ENCODE assay signal across 1 cellular context in the genomic region with DNA sequence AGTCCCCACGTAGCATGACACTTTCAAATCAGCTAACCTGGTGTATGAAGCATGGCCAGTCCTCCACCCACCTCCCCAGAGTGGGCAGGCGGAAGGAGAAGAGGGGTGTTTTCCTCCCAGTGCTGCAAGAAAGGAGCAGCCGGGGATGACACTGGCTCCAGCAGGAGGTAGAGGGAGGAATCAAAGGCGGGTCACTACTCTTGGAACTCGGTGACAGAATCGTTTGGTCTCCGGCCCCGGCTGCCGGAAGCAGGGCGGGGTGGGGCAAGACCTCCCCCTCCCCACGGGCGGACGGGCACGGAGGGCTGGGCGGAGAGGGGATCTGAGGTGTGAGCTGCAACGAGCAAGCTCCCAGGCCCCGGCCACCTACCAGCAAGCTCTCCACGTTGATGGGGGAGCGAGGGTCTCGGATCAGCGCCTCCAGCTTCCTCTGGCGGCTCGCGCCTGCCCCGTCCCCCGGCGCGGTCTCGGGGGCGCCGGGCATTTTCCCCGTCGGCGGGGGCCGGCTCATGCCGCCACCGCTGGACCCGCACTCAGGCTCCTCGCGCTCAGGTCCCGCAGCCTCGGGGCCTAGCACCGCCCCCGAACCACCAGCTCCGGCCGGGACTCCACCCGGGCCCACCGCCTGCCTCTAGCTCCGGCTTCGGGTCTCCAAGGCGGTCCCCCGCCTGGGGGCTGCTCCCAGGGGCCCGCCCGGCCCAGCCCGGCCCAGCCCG.
TF ChIP-seq lines count a peak whose summit lies in the region.

No MANE protein-coding gene starts in this region.

TF ChIP-seq in HepG2, 621 proteins besides CTCF, POLR2A, EP300 and RAD21 (continued from another document and continues in another):
- TF ChIP-seq SMAD1 (CRISPR knock-in tag; IDR thresholded peaks at IDR 0.05; ENCODE audit: borderline replicate concordance, low read depth) (peak; percentile 65; the same call in 1 of the 2 replicates), ZNF703 (CRISPR knock-in tag; IDR thresholded peaks at IDR 0.05; ENCODE audit: borderline replicate concordance) (no peak; the same call in 1 of the 2 replicates), NR2F1 (CRISPR knock-in tag; IDR thresholded peaks at IDR 0.05) (0 out of 4 replicates have a peak, but pooled peaks of 1 of the 2 experiments have one; percentile 24), SNRNP70 (IDR thresholded peaks at IDR 0.05; ENCODE audit: low read depth, low read length) (peak; percentile 86), SATB2 (CRISPR knock-in tag; IDR thresholded peaks at IDR 0.05) (0 out of 2 replicates have a peak, but pooled peaks have one; percentile 56), MXD4 (CRISPR knock-in tag; IDR thresholded peaks at IDR 0.05) (no peak; the same call in 1 of the 2 replicates), ZNF331 (CRISPR knock-in tag; IDR thresholded peaks at IDR 0.05) (no peak; the same call in 1 of the 2 replicates), TEAD3 (CRISPR knock-in tag; optimal IDR thresholded peaks at IDR 0.05; ENCODE audit: borderline replicate concordance) (peak; percentile 69), DNMT3B (CRISPR knock-in tag; conservative IDR thresholded peaks at IDR 0.05) (0 out of 2 replicates have a peak, but pooled peaks have one; percentile 24), MTA1 (CRISPR knock-in tag; IDR thresholded peaks at IDR 0.05; ENCODE audit: borderline replicate concordance) (peak; percentile 94), RFX3 (CRISPR knock-in tag; IDR thresholded peaks at IDR 0.05) (0 out of 2 replicates have a peak, but pooled peaks have one; percentile 11), ISX (CRISPR knock-in tag; conservative IDR thresholded peaks at IDR 0.05) (no peak), TOE1 (CRISPR knock-in tag; IDR thresholded peaks at IDR 0.05) (no peak)
- TF ChIP-seq, protein P1, sequence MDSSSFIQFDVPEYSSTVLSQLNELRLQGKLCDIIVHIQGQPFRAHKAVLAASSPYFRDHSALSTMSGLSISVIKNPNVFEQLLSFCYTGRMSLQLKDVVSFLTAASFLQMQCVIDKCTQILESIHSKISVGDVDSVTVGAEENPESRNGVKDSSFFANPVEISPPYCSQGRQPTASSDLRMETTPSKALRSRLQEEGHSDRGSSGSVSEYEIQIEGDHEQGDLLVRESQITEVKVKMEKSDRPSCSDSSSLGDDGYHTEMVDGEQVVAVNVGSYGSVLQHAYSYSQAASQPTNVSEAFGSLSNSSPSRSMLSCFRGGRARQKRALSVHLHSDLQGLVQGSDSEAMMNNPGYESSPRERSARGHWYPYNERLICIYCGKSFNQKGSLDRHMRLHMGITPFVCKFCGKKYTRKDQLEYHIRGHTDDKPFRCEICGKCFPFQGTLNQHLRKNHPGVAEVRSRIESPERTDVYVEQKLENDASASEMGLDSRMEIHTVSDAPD (CRISPR knock-in tag; IDR thresholded peaks at IDR 0.05), result no peak
- TF ChIP-seq, protein P2, sequence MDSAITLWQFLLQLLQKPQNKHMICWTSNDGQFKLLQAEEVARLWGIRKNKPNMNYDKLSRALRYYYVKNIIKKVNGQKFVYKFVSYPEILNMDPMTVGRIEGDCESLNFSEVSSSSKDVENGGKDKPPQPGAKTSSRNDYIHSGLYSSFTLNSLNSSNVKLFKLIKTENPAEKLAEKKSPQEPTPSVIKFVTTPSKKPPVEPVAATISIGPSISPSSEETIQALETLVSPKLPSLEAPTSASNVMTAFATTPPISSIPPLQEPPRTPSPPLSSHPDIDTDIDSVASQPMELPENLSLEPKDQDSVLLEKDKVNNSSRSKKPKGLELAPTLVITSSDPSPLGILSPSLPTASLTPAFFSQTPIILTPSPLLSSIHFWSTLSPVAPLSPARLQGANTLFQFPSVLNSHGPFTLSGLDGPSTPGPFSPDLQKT (CRISPR knock-in tag; IDR thresholded peaks at IDR 0.05; ENCODE audit: borderline replicate concordance), result no peak
- TF ChIP-seq, protein P3, sequence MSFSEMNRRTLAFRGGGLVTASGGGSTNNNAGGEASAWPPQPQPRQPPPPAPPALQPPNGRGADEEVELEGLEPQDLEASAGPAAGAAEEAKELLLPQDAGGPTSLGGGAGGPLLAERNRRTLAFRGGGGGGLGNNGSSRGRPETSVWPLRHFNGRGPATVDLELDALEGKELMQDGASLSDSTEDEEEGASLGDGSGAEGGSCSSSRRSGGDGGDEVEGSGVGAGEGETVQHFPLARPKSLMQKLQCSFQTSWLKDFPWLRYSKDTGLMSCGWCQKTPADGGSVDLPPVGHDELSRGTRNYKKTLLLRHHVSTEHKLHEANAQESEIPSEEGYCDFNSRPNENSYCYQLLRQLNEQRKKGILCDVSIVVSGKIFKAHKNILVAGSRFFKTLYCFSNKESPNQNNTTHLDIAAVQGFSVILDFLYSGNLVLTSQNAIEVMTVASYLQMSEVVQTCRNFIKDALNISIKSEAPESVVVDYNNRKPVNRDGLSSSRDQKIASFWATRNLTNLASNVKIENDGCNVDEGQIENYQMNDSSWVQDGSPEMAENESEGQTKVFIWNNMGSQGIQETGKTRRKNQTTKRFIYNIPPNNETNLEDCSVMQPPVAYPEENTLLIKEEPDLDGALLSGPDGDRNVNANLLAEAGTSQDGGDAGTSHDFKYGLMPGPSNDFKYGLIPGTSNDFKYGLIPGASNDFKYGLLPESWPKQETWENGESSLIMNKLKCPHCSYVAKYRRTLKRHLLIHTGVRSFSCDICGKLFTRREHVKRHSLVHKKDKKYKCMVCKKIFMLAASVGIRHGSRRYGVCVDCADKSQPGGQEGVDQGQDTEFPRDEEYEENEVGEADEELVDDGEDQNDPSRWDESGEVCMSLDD (CRISPR knock-in tag; IDR thresholded peaks at IDR 0.05; ENCODE audit: borderline replicate concordance), result 0 out of 2 replicates have a peak, but pooled peaks have one; percentile 73
- TF ChIP-seq, protein P4, sequence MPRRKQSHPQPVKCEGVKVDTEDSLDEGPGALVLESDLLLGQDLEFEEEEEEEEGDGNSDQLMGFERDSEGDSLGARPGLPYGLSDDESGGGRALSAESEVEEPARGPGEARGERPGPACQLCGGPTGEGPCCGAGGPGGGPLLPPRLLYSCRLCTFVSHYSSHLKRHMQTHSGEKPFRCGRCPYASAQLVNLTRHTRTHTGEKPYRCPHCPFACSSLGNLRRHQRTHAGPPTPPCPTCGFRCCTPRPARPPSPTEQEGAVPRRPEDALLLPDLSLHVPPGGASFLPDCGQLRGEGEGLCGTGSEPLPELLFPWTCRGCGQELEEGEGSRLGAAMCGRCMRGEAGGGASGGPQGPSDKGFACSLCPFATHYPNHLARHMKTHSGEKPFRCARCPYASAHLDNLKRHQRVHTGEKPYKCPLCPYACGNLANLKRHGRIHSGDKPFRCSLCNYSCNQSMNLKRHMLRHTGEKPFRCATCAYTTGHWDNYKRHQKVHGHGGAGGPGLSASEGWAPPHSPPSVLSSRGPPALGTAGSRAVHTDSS (CRISPR knock-in tag; conservative IDR thresholded peaks at IDR 0.05), result no peak
- TF ChIP-seq, protein P5, sequence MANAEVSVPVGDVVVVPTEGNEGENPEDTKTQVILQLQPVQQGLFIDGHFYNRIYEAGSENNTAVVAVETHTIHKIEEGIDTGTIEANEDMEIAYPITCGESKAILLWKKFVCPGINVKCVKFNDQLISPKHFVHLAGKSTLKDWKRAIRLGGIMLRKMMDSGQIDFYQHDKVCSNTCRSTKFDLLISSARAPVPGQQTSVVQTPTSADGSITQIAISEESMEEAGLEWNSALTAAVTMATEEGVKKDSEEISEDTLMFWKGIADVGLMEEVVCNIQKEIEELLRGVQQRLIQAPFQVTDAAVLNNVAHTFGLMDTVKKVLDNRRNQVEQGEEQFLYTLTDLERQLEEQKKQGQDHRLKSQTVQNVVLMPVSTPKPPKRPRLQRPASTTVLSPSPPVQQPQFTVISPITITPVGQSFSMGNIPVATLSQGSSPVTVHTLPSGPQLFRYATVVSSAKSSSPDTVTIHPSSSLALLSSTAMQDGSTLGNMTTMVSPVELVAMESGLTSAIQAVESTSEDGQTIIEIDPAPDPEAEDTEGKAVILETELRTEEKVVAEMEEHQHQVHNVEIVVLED (CRISPR knock-in tag; IDR thresholded peaks at IDR 0.05; ENCODE audit: borderline replicate concordance), result peak; percentile 56
- TF ChIP-seq, protein P6, sequence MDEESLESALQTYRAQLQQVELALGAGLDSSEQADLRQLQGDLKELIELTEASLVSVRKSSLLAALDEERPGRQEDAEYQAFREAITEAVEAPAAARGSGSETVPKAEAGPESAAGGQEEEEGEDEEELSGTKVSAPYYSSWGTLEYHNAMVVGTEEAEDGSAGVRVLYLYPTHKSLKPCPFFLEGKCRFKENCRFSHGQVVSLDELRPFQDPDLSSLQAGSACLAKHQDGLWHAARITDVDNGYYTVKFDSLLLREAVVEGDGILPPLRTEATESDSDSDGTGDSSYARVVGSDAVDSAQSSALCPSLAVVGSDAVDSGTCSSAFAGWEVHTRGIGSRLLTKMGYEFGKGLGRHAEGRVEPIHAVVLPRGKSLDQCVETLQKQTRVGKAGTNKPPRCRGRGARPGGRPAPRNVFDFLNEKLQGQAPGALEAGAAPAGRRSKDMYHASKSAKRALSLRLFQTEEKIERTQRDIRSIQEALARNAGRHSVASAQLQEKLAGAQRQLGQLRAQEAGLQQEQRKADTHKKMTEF (CRISPR knock-in tag; IDR thresholded peaks at IDR 0.05), result peak; percentile 82
- TF ChIP-seq, protein P7, sequence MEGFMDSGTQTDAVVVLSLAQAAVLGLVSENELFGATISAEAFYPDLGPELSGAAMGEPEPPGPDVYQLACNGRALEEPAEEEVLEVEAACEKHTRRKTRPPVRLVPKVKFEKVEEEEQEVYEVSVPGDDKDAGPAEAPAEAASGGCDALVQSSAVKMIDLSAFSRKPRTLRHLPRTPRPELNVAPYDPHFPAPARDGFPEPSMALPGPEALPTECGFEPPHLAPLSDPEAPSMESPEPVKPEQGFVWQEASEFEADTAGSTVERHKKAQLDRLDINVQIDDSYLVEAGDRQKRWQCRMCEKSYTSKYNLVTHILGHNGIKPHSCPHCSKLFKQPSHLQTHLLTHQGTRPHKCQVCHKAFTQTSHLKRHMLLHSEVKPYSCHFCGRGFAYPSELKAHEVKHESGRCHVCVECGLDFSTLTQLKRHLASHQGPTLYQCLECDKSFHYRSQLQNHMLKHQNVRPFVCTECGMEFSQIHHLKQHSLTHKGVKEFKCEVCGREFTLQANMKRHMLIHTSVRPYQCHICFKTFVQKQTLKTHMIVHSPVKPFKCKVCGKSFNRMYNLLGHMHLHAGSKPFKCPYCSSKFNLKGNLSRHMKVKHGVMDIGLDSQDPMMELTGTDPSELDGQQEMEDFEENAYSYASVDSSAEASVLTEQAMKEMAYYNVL (CRISPR knock-in tag; IDR thresholded peaks at IDR 0.05; ENCODE audit: borderline replicate concordance), result peak; percentile 93
- TF ChIP-seq, protein P8, sequence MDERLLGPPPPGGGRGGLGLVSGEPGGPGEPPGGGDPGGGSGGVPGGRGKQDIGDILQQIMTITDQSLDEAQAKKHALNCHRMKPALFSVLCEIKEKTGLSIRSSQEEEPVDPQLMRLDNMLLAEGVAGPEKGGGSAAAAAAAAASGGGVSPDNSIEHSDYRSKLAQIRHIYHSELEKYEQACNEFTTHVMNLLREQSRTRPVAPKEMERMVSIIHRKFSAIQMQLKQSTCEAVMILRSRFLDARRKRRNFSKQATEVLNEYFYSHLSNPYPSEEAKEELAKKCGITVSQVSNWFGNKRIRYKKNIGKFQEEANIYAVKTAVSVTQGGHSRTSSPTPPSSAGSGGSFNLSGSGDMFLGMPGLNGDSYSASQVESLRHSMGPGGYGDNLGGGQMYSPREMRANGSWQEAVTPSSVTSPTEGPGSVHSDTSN (CRISPR knock-in tag; IDR thresholded peaks at IDR 0.05), result no peak
- TF ChIP-seq, protein P9, sequence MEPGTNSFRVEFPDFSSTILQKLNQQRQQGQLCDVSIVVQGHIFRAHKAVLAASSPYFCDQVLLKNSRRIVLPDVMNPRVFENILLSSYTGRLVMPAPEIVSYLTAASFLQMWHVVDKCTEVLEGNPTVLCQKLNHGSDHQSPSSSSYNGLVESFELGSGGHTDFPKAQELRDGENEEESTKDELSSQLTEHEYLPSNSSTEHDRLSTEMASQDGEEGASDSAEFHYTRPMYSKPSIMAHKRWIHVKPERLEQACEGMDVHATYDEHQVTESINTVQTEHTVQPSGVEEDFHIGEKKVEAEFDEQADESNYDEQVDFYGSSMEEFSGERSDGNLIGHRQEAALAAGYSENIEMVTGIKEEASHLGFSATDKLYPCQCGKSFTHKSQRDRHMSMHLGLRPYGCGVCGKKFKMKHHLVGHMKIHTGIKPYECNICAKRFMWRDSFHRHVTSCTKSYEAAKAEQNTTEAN (CRISPR knock-in tag; conservative IDR thresholded peaks at IDR 0.05), result 0 out of 2 replicates have a peak, but pooled peaks have one; percentile 30
- TF ChIP-seq, protein P10, sequence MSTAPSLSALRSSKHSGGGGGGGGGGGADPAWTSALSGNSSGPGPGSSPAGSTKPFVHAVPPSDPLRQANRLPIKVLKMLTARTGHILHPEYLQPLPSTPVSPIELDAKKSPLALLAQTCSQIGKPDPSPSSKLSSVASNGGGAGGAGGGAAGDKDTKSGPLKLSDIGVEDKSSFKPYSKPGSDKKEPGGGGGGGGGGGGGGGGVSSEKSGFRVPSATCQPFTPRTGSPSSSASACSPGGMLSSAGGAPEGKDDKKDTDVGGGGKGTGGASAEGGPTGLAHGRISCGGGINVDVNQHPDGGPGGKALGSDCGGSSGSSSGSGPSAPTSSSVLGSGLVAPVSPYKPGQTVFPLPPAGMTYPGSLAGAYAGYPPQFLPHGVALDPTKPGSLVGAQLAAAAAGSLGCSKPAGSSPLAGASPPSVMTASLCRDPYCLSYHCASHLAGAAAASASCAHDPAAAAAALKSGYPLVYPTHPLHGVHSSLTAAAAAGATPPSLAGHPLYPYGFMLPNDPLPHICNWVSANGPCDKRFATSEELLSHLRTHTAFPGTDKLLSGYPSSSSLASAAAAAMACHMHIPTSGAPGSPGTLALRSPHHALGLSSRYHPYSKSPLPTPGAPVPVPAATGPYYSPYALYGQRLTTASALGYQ (CRISPR knock-in tag; IDR thresholded peaks at IDR 0.05), result peak; percentile 59; the same call in 1 of the 2 replicates
- TF ChIP-seq, protein P11, sequence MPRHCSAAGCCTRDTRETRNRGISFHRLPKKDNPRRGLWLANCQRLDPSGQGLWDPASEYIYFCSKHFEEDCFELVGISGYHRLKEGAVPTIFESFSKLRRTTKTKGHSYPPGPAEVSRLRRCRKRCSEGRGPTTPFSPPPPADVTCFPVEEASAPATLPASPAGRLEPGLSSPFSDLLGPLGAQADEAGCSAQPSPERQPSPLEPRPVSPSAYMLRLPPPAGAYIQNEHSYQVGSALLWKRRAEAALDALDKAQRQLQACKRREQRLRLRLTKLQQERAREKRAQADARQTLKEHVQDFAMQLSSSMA (CRISPR knock-in tag; IDR thresholded peaks at IDR 0.05), result peak; percentile 92
- TF ChIP-seq, protein P12, sequence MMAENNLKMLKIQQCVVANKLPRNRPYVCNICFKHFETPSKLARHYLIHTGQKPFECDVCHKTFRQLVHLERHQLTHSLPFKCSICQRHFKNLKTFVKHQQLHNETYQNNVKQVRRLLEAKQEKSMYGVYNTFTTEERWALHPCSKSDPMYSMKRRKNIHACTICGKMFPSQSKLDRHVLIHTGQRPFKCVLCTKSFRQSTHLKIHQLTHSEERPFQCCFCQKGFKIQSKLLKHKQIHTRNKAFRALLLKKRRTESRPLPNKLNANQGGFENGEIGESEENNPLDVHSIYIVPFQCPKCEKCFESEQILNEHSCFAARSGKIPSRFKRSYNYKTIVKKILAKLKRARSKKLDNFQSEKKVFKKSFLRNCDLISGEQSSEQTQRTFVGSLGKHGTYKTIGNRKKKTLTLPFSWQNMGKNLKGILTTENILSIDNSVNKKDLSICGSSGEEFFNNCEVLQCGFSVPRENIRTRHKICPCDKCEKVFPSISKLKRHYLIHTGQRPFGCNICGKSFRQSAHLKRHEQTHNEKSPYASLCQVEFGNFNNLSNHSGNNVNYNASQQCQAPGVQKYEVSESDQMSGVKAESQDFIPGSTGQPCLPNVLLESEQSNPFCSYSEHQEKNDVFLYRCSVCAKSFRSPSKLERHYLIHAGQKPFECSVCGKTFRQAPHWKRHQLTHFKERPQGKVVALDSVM (CRISPR knock-in tag; IDR thresholded peaks at IDR 0.05), result 0 out of 2 replicates have a peak, but pooled peaks have one; percentile 51
